Comparison of ENCODE assay signal across 31 cellular contexts in genomic region chr4:15501941-15502340, GRCh38. TPM values are rescaled to one million over a fixed set of nuclear protein-coding genes. Genes with fewer than 3 reads are reported as not detected.
"Had no signal": no experiment of that assay in that cellular context is flagged by ENCODE, and none has a peak within 500 bp of the region (broad histone marks: within the 10 kb centered on the region; RNA-seq: fewer than 3 reads in every experiment).

No MANE protein-coding gene starts in this region.

- H3K27me3 ChIP-seq: ascending aorta, cardiac muscle cell, colonic mucosa, gastrocnemius medialis, hepatocyte, right atrium auricular region, suprapubic skin, tibial artery had no signal

- H3K9me3 ChIP-seq: ascending aorta, colonic mucosa, gastrocnemius medialis, suprapubic skin, tibial artery had no signal

- H3K4me1 ChIP-seq: colonic mucosa, gastrocnemius medialis, parathyroid adenoma, psoas muscle, right atrium auricular region had no signal

- H3K9ac ChIP-seq: parathyroid adenoma had no signal

- H2AFZ ChIP-seq: hepatocyte, parathyroid adenoma had no signal

- H3K4me3 ChIP-seq: ascending aorta, cardiac muscle cell, colonic mucosa, gastrocnemius medialis, hepatocyte, psoas muscle, right atrium auricular region, suprapubic skin, tibial artery had no signal

- H3K4me2 ChIP-seq: hepatocyte had no signal

- H3K27ac ChIP-seq: ascending aorta, cardiac muscle cell, colonic mucosa, gastrocnemius medialis, hepatocyte, parathyroid adenoma, psoas muscle, right atrium auricular region, suprapubic skin, VCaP had no signal

- ATAC-seq: activated CD4-positive, CD25-positive, alpha-beta regulatory T cell treated with anti-CD3 and anti-CD28 coated beads, Interleukin-2, amount 50 U/mL, for 24 hours; gastrocnemius medialis; left colon; naive thymus-derived CD4-positive, alpha-beta T cell; psoas muscle had no signal

- H3K36me3 ChIP-seq: cardiac muscle cell, colonic mucosa, gastrocnemius medialis, right atrium auricular region, suprapubic skin had no signal

- DNase-seq: activated CD4-positive, alpha-beta memory T cell treated with anti-CD3 and anti-CD28 coated beads, Interleukin-2, amount 10 ng/mL, durations not matched to agents 7 days and 5 days; activated CD4-positive, alpha-beta T cell treated with anti-CD3 and anti-CD28 coated beads, Interleukin-2, amount 10 ng/mL, durations not matched to agents 7 days and 5 days; activated CD8-positive, alpha-beta memory T cell treated with anti-CD3 and anti-CD28 coated beads, Interleukin-2, amount 50 U/mL, for 48 hours; activated gamma-delta T cell; activated naive CD4-positive, alpha-beta T cell treated with anti-CD3 and anti-CD28 coated beads, Interleukin-2, amount 10 ng/mL, durations not matched to agents 7 days and 5 days; activated naive CD8-positive, alpha-beta T cell treated with anti-CD3 and anti-CD28 coated beads, Interleukin-2, amount 10 ng/mL, durations not matched to agents 7 days and 5 days; activated T-cell treated with anti-CD3 and anti-CD28 coated beads, Interleukin-2, amount 50 U/mL, for 24 hours; cerebellar nuclear complex; colonic mucosa; effector CD8-positive, alpha-beta T cell; gastrocnemius medialis; glutamatergic neuron; kidney; left colon; midbrain; naive thymus-derived CD4-positive, alpha-beta T cell; occipital lobe; psoas muscle; stimulated activated CD4-positive, alpha-beta T cell treated with anti-CD3 and anti-CD28 coated beads, Interleukin-15, amount 100 ng/mL, for 24 hours; stimulated activated CD4-positive, alpha-beta T cell treated with anti-CD3 and anti-CD28 coated beads, Interleukin-2, amount 100 ng/mL, for 24 hours; stimulated activated naive CD4-positive, alpha-beta T cell; T-helper 9 cell; tibial artery had no signal

RNA-seq across cellular contexts. Expression of gene CC2D2A, which starts 32.3 kb away (rescaled TPM):
- total RNA-seq: activated CD4-positive, alpha-beta memory T cell treated with anti-CD3 and anti-CD28 coated beads, Interleukin-2, amount 10 ng/mL, durations not matched to agents 7 days and 5 days; activated CD4-positive, alpha-beta T cell treated with anti-CD3 and anti-CD28 coated beads, Interleukin-2, amount 10 ng/mL, durations not matched to agents 7 days and 5 days; activated naive CD8-positive, alpha-beta T cell treated with anti-CD3 and anti-CD28 coated beads, Interleukin-2, amount 10 ng/mL, durations not matched to agents 7 days and 5 days had no signal
- polyA plus RNA-seq: naive thymus-derived CD4-positive, alpha-beta T cell had no signal
